In the genomic region with DNA sequence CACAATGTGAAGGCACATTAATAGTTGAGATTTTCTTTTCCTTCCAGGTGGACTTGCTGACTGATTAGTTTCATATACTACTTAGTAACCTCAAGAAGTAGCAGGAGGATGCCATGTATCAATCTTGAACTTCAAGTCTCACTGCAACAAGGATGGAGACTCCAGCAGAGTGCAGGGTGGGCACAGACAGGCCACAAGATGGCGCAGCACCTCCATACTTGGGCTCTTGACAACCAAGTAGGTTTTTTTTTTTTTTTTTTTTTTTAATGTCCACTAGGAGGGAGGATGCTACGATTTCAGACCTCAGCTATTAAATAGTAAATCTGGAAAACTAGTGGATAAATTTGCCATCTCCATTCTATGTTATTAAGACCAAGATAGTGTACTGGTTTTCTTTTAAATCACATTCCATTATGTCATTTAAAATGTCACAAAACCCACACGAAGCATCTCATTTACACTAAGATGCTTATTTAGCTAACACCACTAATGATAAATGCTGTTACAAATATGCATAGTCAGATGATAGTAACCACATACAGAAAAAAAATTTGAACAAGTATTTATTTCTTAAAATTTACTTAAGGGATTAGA, we compare ENCODE assay signal across 8 cellular contexts. TPM values are rescaled to one million over a fixed set of nuclear protein-coding genes. Genes with fewer than 3 reads are reported as not detected.
DNase-seq lines count a peak whose midpoint lies in the region; ATAC-seq, FAIRE-seq and TF ChIP-seq lines count a peak whose summit lies in the region.

No MANE protein-coding gene starts in this region.

- H3K27ac Mint-ChIP-seq in glutamatergic neuron (ENCODE audit: unreplicated experiment) (no peak overlapping the region), progenitor cell of endocrine pancreas (no peak overlapping the region)

- H3K27me3 Mint-ChIP-seq in glutamatergic neuron (ENCODE audit: unreplicated experiment) (no peaks in the 10 kb centered on the region), progenitor cell of endocrine pancreas (no peaks in the 10 kb centered on the region)

- peak; percentile 95 for TF ChIP-seq CTCF in AG09319 (IDR thresholded peaks at IDR 0.05; ENCODE audit: low read depth, low read length)
- peak; percentile 82 for TF ChIP-seq CTCF in glutamatergic neuron (IDR thresholded peaks at IDR 0.05; ENCODE audit: partially characterized antibody, unreplicated experiment)
- TF ChIP-seq CTCF in progenitor cell of endocrine pancreas (IDR thresholded peaks at IDR 0.05; ENCODE audit: unreplicated experiment), result peak; percentile 91

- H3K4me1 Mint-ChIP-seq in glutamatergic neuron (ENCODE audit: low read depth, unreplicated experiment) (no peaks in the 10 kb centered on the region), progenitor cell of endocrine pancreas (ENCODE audit: low read depth) (peaks cover 5% of the 10 kb centered on the region)

- DNase-seq in AG09319 (ENCODE audit: extremely low read depth, low read depth) (peak; percentile 69), MV-4-11 (lab: John Stamatoyannopoulos, UW) (peak; percentile 77), SKM-1 (lab: John Stamatoyannopoulos, UW; ENCODE audit: unreplicated experiment) (peak; percentile 61), glutamatergic neuron (peak; percentile 88), progenitor cell of endocrine pancreas (ENCODE audit: low spot score, unreplicated experiment) (peak; percentile 72), urothelium cell line (ENCODE audit: low spot score) (peak; percentile 75)
- DNase-seq in activated naive CD4-positive, alpha-beta T cell treated with anti-CD3 and anti-CD28 coated beads, Interleukin-2, amount 50 U/mL, for 16 hours, result peak; percentile 80

- H3K4me3 Mint-ChIP-seq in glutamatergic neuron (ENCODE audit: unreplicated experiment) (no peak overlapping the region), progenitor cell of endocrine pancreas (ENCODE audit: low read depth) (no peak overlapping the region)

- H3K36me3 Mint-ChIP-seq in glutamatergic neuron (ENCODE audit: unreplicated experiment) (no peaks in the 10 kb centered on the region), progenitor cell of endocrine pancreas (ENCODE audit: insufficient read depth) (peaks cover 1% of the 10 kb centered on the region)

- H3K9me3 Mint-ChIP-seq in glutamatergic neuron (ENCODE audit: unreplicated experiment) (no peaks in the 10 kb centered on the region), progenitor cell of endocrine pancreas (ENCODE audit: low read depth) (no peaks in the 10 kb centered on the region)

- FAIRE-seq in urothelium cell line (lab: Jason Lieb, UNC), result peak; percentile 32

- peak; percentile 69 for ATAC-seq in GM19351 (IDR thresholded peaks at IDR 0.05; ENCODE audit: unreplicated experiment)

RNA-seq across cellular contexts. Expression of gene IL6ST, which starts 58.6 kb away (rescaled TPM):
- total RNA-seq in glutamatergic neuron (ENCODE audit: unreplicated experiment) (37.7 TPM), progenitor cell of endocrine pancreas (51.2 and 53.2 TPM in 2 replicates)

Comparison
In these comparisons a context has a peak if more than half of its experiments do, and no peak if none do; other contexts are left out.
1. Peak in every context shown above with its lines: DNase-seq and ATAC-seq.